Comparison of ENCODE assay signal across 22 cellular contexts in the genomic region with DNA sequence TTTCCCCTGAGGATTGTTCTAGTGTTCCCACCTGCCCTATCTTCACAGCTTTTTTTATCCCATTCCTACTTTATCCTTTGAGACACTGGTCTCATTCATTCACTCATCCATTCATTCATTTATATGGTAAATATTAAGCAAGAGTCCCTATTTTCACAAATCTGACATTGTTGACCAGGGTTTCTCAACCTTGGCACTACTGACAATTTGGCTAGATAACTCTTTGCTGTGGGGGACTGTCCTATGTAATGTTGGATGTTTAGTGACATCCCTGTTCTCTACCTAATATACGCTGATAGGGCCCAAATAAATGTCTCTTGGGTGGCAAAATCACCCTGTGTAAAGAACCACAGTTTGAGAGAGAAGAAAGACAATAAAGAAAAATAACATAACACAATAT.
DNase-seq lines count a peak whose midpoint lies in the region; ATAC-seq, FAIRE-seq and TF ChIP-seq lines count a peak whose summit lies in the region.
"Had no signal": no experiment of that assay in that cellular context is flagged by ENCODE, and none has a peak within 500 bp of the region (broad histone marks: within the 10 kb centered on the region; RNA-seq: fewer than 3 reads in every experiment).

No MANE protein-coding gene starts in this region.

- no peak for TF ChIP-seq RAD21 in H1 (IDR thresholded peaks at IDR 0.05 in 1 of 2, conservative IDR thresholded peaks at IDR 0.05 in 1 of 2; ENCODE audit: low read depth in 2 of 2, low read length in 2 of 2)

- no peak overlapping the region for H4K8ac ChIP-seq in H1 (ENCODE audit: extremely low read depth, insufficient read depth, low read length)

- no peaks in the 10 kb centered on the region for H3K9me3 ChIP-seq in Panc1 (ENCODE audit: control insufficient read depth, insufficient read depth, low read depth, low read length)
- peaks cover 13 to 15% of the 10 kb centered on the region in 2 experiments for H3K9me3 ChIP-seq in H1 (ENCODE audit: insufficient read depth in 2 of 2, low read depth in 1 of 2, low read length in 1 of 2)
- H3K9me3 ChIP-seq: Caco-2 had no signal

- TF ChIP-seq EP300 in H1 (IDR thresholded peaks at IDR 0.05; ENCODE audit: borderline replicate concordance in 1 of 2, low read depth in 2 of 2, low read length in 2 of 2) = no peak

- no peak overlapping the region for H3K4ac ChIP-seq in H1 (replicated peaks; ENCODE audit: insufficient read length, low read depth, low read length)

- H2BK5ac ChIP-seq in H1 (ENCODE audit: low read depth, low read length) = no peak overlapping the region

- no peak overlapping the region for H3K9ac ChIP-seq in H1 (replicated peaks in 1 of 4; ENCODE audit: extremely low read depth in 1 of 4, low read depth in 3 of 4, low read length in 3 of 4)
- H3K9ac ChIP-seq: BLaER1 treated with 17β-estradiol and CSF1 and Interleukin-3, amounts not matched to agents 10 nM and 100 nM had no signal

- TF ChIP-seq CTCF in Panc1 (IDR thresholded peaks at IDR 0.05) (no peak), H1 (IDR thresholded peaks at IDR 0.05; ENCODE audit: control extremely low read depth in 1 of 3, insufficient read depth in 1 of 3, low read depth in 1 of 3, low read length in 3 of 3) (no peak)

- H3K4me3 ChIP-seq in Panc1 (ENCODE audit: low read depth in 2 of 2, low read length in 2 of 2) (no peak overlapping the region), H1 (ENCODE audit: extremely low read depth in 1 of 4, insufficient read depth in 2 of 4, low read depth in 3 of 4, low read length in 4 of 4) (no peak overlapping the region)
- H3K4me3 ChIP-seq: BLaER1 treated with 17β-estradiol and CSF1 and Interleukin-3, amounts not matched to agents 10 nM and 100 nM had no signal

- no peaks in the 10 kb centered on the region for H3K36me3 ChIP-seq in Panc1 (ENCODE audit: control insufficient read depth, insufficient read depth, low read length)
- peaks cover 0 to 3% (median 0%) of the 10 kb centered on the region in 4 experiments; a peak in 2 of 8 replicates for H3K36me3 ChIP-seq in H1 (ENCODE audit: control insufficient read depth in 2 of 4, insufficient read depth in 4 of 4, low read length in 3 of 4)
- H3K36me3 ChIP-seq: BLaER1 treated with 17β-estradiol and CSF1 and Interleukin-3, amounts not matched to agents 10 nM and 100 nM had no signal

- POLR2A ChIA-PET in Panc1 (lab: Charles Lee) = no interaction called here
- POLR2A ChIA-PET in H1 (lab: Charles Lee; ENCODE audit: partially characterized antibody) = no interaction called here

- 0 out of 2 replicates have a peak overlapping the region, but pooled peaks have one; percentile 22 for H2BK15ac ChIP-seq in H1 (ENCODE audit: low read length)

- H2BK20ac ChIP-seq in H1 (ENCODE audit: low read length) = no peak overlapping the region

- H3K23ac ChIP-seq in H1 (ENCODE audit: insufficient read length) = no peak overlapping the region

- 88% methylated on average over 1 of the region's 1 CpG; no CpG with 5 or more reads in 1 of the 2 experiments for WGBS in H1 (ENCODE audit: extremely low coverage in 1 of 2, insufficient coverage in 1 of 2, insufficient read length in 1 of 2, insufficient replicate concordance in 2 of 2, low coverage in 1 of 2, low lambda C conversion rate in 2 of 2, missing lambda C conversion rate in 1 of 2), 2 experiments

- no peak overlapping the region for H3K14ac ChIP-seq in H1 (ENCODE audit: insufficient read length)

- H3K79me2 ChIP-seq in H1 (ENCODE audit: control insufficient read depth in 1 of 2, insufficient read depth in 2 of 2, low read length in 2 of 2) = no peaks in the 10 kb centered on the region

- DNase-seq in Panc1 (ENCODE audit: low read depth, low spot score) (no peak), H1 (ENCODE audit: low read depth in 1 of 2, low spot score in 2 of 2) (no peak), left lobe of liver (ENCODE audit: low spot score) (no peak), HuH-7 (ENCODE audit: low spot score) (no peak), AG08395 (ENCODE audit: low spot score) (no peak)
- DNase-seq: 8988T; ACHN; AML-193; Caco-2; Calu3; CD4-positive, alpha-beta T cell; CD8-positive, alpha-beta T cell; DMS79 treated with DMSO at 0.1 percent for 48 hours; GF-D8 had no signal

- H4K91ac ChIP-seq in H1 (replicated peaks; ENCODE audit: insufficient read length, low read length) = no peak overlapping the region

- H3K23me2 ChIP-seq in H1 (ENCODE audit: low read depth, low read length) = no peaks in the 10 kb centered on the region

- peaks cover 3% of the 10 kb centered on the region; the same call in 1 of the 2 replicates for H3K4me1 ChIP-seq in Panc1 (ENCODE audit: control insufficient read depth, insufficient read depth, low read length)
- H3K4me1 ChIP-seq in H1 (replicated peaks in 1 of 4; ENCODE audit: control insufficient read depth in 3 of 4, insufficient read depth in 4 of 4, low read length in 3 of 4) = peaks cover 0 to 14% (median 6%) of the 10 kb centered on the region in 4 experiments; a peak in 3 of 7 replicates
- H3K4me1 ChIP-seq: BLaER1 treated with 17β-estradiol and CSF1 and Interleukin-3, amounts not matched to agents 10 nM and 100 nM; Caco-2 had no signal

- no peaks in the 10 kb centered on the region for H3K79me1 ChIP-seq in H1 (ENCODE audit: low read depth, low read length)

- H2BK12ac ChIP-seq in H1 (ENCODE audit: low read depth, low read length) = no peak overlapping the region

- intact Hi-C loops in Panc1 (cut with micrococcal nuclease; ENCODE audit: unreplicated experiment) = no loop called here

- no peak for TF ChIP-seq POLR2A in H1 (IDR thresholded peaks at IDR 0.05; ENCODE audit: control extremely low read depth in 1 of 2, low read depth in 2 of 2, low read length in 2 of 2)

- ATAC-seq in Panc1 (no peak), left lobe of liver (peak; percentile 67), GM19463 (IDR thresholded peaks at IDR 0.05; ENCODE audit: unreplicated experiment) (no peak)
- ATAC-seq: CD8-positive, alpha-beta T cell had no signal

- CTCF ChIA-PET in Panc1 (lab: Charles Lee) = no interaction called here
- CTCF ChIA-PET in H1 (lab: Charles Lee; ENCODE audit: partially characterized antibody) = no interaction called here

- in situ Hi-C loops in Panc1 (cut with HindIII; ENCODE audit: low pct_unique_long_range_greater_than_20kb, low sequenced_read_pairs) = no loop called here

- H2AK5ac ChIP-seq in H1 (ENCODE audit: low read depth, low read length) = no peak overlapping the region

- no peak overlapping the region for H4K5ac ChIP-seq in H1 (ENCODE audit: insufficient read length, low read depth, low read length)

- H3K27me3 ChIP-seq in Panc1 (ENCODE audit: control insufficient read depth, insufficient read depth, low read length) (no peaks in the 10 kb centered on the region), H1 (replicated peaks in 1 of 4; ENCODE audit: control insufficient read depth in 3 of 4, extremely low read depth in 1 of 4, insufficient read depth in 3 of 4, low read length in 3 of 4) (no peaks in the 10 kb centered on the region)
- H3K27me3 ChIP-seq: BLaER1 treated with 17β-estradiol and CSF1 and Interleukin-3, amounts not matched to agents 10 nM and 100 nM had no signal

- H3K27ac ChIP-seq in Panc1 (ENCODE audit: low read length) (peak overlapping the region; percentile 51; the same call in 1 of the 2 replicates), H1 (ENCODE audit: low read depth, low read length) (no peak overlapping the region)
- H3K27ac ChIP-seq: BLaER1 treated with 17β-estradiol and CSF1 and Interleukin-3, amounts not matched to agents 10 nM and 100 nM; C4-2B had no signal

- no peak overlapping the region for H3K18ac ChIP-seq in H1 (ENCODE audit: extremely low read depth, low read length)

- H4K20me1 ChIP-seq in H1 (replicated peaks in 1 of 2; ENCODE audit: control insufficient read depth in 1 of 2, insufficient read depth in 2 of 2, low read length in 2 of 2) = no peaks in the 10 kb centered on the region
- H4K20me1 ChIP-seq: BLaER1 treated with 17β-estradiol and CSF1 and Interleukin-3, amounts not matched to agents 10 nM and 100 nM had no signal

- FAIRE-seq in H1 (lab: Jason Lieb, UNC) = no peak
- FAIRE-seq: A204.1, D721Med, G401.6, GM12891, GM18507 had no signal

- no peak overlapping the region for H3K56ac ChIP-seq in H1 (replicated peaks; ENCODE audit: insufficient read length, low read depth, low read length)

- no peak overlapping the region for H2BK120ac ChIP-seq in H1 (replicated peaks; ENCODE audit: low read depth, low read length)

- no peak overlapping the region for H3K4me2 ChIP-seq in H1 (ENCODE audit: insufficient read depth in 1 of 2, low read depth in 2 of 2, low read length in 2 of 2)
- H3K4me2 ChIP-seq: BLaER1 treated with 17β-estradiol and CSF1 and Interleukin-3, amounts not matched to agents 10 nM and 100 nM had no signal

- H2AFZ ChIP-seq in H1 (ENCODE audit: low read length) = no peak overlapping the region

- BruUV-seq in Panc1 (replicated peaks; lab: Mats Ljungman, UMichigan) = no TSS peak

TF ChIP-seq in H1, 55 proteins besides CTCF, POLR2A, EP300 and RAD21:
- TF ChIP-seq TAF7 (optimal IDR thresholded peaks at IDR 0.05; ENCODE audit: borderline replicate concordance, low read depth, low read length) = no peak
TF ChIP-seq in H1: peak in this region for 0.
